1 cellular context compared by ENCODE assay signal in the genomic region with DNA sequence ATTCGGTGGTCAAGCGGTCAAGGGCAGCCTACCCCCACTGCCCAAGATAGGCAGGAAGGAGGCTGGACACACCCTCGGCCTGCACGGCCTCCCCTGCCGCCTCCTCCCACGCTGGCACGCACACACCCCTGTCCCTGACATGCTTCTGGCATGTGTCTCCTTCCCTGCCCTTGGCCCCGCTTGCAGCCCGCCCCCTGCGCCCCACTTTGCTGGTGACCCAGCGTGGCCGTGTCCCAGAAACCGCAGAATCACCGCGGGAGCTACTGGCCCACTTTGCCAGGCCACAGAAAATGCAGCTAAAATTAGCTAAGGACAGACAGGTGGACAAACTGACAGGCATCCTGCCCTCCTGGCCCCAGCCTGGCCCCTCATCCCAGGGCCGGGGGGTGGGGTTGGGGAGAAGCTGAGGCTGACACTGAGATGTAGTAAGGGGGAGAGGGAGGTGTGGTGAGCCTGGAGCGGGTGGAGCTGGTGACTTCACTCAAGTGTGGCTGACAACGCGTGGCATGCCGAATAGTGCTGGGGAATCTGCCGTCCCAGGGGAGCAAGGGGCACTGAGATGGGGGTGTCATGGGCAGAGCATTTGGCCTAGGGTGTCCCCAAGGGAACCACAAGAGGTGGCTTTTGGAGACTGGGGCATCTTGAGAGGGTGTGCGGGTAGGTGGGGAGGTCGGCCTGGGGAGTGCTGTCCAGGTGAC.
TF ChIP-seq lines count a peak whose summit lies in the region.

No MANE protein-coding gene starts in this region.

TF ChIP-seq in neural cell, 6 proteins besides CTCF, POLR2A, EP300 and RAD21:
- TF ChIP-seq TAF1 (IDR thresholded peaks at IDR 0.05; ENCODE audit: low read depth) (no peak), MXI1 (conservative IDR thresholded peaks at IDR 0.05; ENCODE audit: poor library complexity, severe bottlenecking) (no peak), EZH2 (IDR thresholded peaks at IDR 0.05; ENCODE audit: borderline replicate concordance, insufficient read depth, low read length, poor library complexity, severe bottlenecking) (no peak), POLR2AphosphoS5 (IDR thresholded peaks at IDR 0.05) (no peak), SMC3 (conservative IDR thresholded peaks at IDR 0.05; ENCODE audit: poor library complexity) (no peak)
- TF ChIP-seq, protein P1, sequence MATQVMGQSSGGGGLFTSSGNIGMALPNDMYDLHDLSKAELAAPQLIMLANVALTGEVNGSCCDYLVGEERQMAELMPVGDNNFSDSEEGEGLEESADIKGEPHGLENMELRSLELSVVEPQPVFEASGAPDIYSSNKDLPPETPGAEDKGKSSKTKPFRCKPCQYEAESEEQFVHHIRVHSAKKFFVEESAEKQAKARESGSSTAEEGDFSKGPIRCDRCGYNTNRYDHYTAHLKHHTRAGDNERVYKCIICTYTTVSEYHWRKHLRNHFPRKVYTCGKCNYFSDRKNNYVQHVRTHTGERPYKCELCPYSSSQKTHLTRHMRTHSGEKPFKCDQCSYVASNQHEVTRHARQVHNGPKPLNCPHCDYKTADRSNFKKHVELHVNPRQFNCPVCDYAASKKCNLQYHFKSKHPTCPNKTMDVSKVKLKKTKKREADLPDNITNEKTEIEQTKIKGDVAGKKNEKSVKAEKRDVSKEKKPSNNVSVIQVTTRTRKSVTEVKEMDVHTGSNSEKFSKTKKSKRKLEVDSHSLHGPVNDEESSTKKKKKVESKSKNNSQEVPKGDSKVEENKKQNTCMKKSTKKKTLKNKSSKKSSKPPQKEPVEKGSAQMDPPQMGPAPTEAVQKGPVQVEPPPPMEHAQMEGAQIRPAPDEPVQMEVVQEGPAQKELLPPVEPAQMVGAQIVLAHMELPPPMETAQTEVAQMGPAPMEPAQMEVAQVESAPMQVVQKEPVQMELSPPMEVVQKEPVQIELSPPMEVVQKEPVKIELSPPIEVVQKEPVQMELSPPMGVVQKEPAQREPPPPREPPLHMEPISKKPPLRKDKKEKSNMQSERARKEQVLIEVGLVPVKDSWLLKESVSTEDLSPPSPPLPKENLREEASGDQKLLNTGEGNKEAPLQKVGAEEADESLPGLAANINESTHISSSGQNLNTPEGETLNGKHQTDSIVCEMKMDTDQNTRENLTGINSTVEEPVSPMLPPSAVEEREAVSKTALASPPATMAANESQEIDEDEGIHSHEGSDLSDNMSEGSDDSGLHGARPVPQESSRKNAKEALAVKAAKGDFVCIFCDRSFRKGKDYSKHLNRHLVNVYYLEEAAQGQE (IDR thresholded peaks at IDR 0.05; ENCODE audit: borderline replicate concordance): no peak
